In genomic region chr11:10540915-10541591, GRCh38 we compare ENCODE assay signal across 8 cellular contexts. TPM values are rescaled to one million over a fixed set of nuclear protein-coding genes. Genes with fewer than 3 reads are reported as not detected.
DNase-seq lines count a peak whose midpoint lies in the region; TF ChIP-seq lines count a peak whose summit lies in the region.

Gene RNF141 (minus strand): TSS chr11:10541187. CDS start chr11:10534158, 7,029 bp downstream.

- no peaks in the 10 kb centered on the region; a peak in 1 of 5 replicates for H3K9me3 Mint-ChIP-seq in H9

- no peak within 1 kb of the TSS for H3T11ph ChIP-seq in H9 (ENCODE audit: low read length)

- H3K4me3 ChIP-seq in neuronal stem cell (ENCODE audit: low read length in 2 of 2): peak within 1 kb of the TSS; percentile 62 to 93

- H3K4ac ChIP-seq in H9 (ENCODE audit: low read depth, low read length) (no peak within 1 kb of the TSS), neuronal stem cell (ENCODE audit: low read length) (no peak within 1 kb of the TSS)

- no peak within 1 kb of the TSS for H4K5ac ChIP-seq in H9 (ENCODE audit: insufficient read length, low read depth, low read length)

- no peak within 1 kb of the TSS for H4K8ac ChIP-seq in H9 (replicated peaks; ENCODE audit: insufficient read length, low read depth, low read length)
- no peak within 1 kb of the TSS for H4K8ac ChIP-seq in neuronal stem cell (ENCODE audit: low read depth, low read length)

- H3K23ac ChIP-seq in H9 (ENCODE audit: insufficient read length, low read depth, low read length) (no peak within 1 kb of the TSS), neuronal stem cell (ENCODE audit: low read depth, low read length, poor library complexity) (peak within 1 kb of the TSS; percentile 98)

- H2BK15ac ChIP-seq in H9 (ENCODE audit: low read depth, low read length) (no peak within 1 kb of the TSS), neuronal stem cell (ENCODE audit: low read length) (peak within 1 kb of the TSS; percentile 62)

- H3K27me3 ChIP-seq in H9 (ENCODE audit: insufficient read depth, low read length) (no peaks in the 10 kb centered on the region), neuronal stem cell (ENCODE audit: control insufficient read depth in 3 of 3, insufficient read depth in 3 of 3, low read depth in 1 of 3, low read length in 3 of 3) (no peaks in the 10 kb centered on the region)

- H3K27ac Mint-ChIP-seq in H9: peak within 1 kb of the TSS in 2 of 3 experiments; percentile 82 to 92; a peak in 4 of 7 replicates

- peaks cover 7% of the 10 kb centered on the region; the same call in 1 of the 2 replicates for H3K27me3 Mint-ChIP-seq in H9 (ENCODE audit: low read depth)

- no peaks in the 10 kb centered on the region for H3K9me3 ChIP-seq in H9 (ENCODE audit: control insufficient read depth, low read depth, low read length)
- H3K9me3 ChIP-seq in neuronal stem cell (replicated peaks in 1 of 2; ENCODE audit: control insufficient read depth in 2 of 2, insufficient read depth in 1 of 2, low read depth in 1 of 2, low read length in 2 of 2): peaks cover 0 to 3% of the 10 kb centered on the region in 2 donors

- H3K18ac ChIP-seq in H9 (ENCODE audit: insufficient read length, low read depth, low read length) (peak within 1 kb of the TSS; percentile 71), neuronal stem cell (ENCODE audit: low read length) (peak within 1 kb of the TSS; percentile 89)

- DNase-seq in GDM1 (lab: John Stamatoyannopoulos, UW) (peak; percentile 90), H9 (peak; percentile 97), M059J (ENCODE audit: low read depth) (peak; percentile 94), SHP77 treated with DMSO at 0.1 percent for 48 hours (lab: John Stamatoyannopoulos, UW) (peak; percentile 74), foreskin melanocyte (peak; percentile 80), neuronal stem cell (ENCODE audit: low spot score) (peak; percentile 95), substantia nigra (lab: John Stamatoyannopoulos, UW) (peak; percentile 71 to 98 (median 92))
- peak; percentile 86 to 95 (median 88) for DNase-seq in activated naive CD4-positive, alpha-beta T cell (lab: John Stamatoyannopoulos, UW)

- H3K79me2 ChIP-seq in H9 (ENCODE audit: insufficient read depth, low read length): no peaks in the 10 kb centered on the region

- H4K91ac ChIP-seq in H9 (ENCODE audit: insufficient read length, low read depth, low read length): no peak within 1 kb of the TSS
- no peak within 1 kb of the TSS for H4K91ac ChIP-seq in neuronal stem cell (ENCODE audit: low read depth, low read length, poor library complexity)

- 0 out of 2 replicates have a peak, but pooled peaks cover 2% of the 10 kb centered on the region for H3K4me1 ChIP-seq in H9 (ENCODE audit: insufficient read depth, low read length)
- H3K4me1 ChIP-seq in neuronal stem cell (ENCODE audit: control insufficient read depth in 2 of 2, insufficient read depth in 1 of 2, low read depth in 1 of 2, low read length in 2 of 2): peaks cover 0 to 3% of the 10 kb centered on the region in 2 donors

- H3K36me3 ChIP-seq in neuronal stem cell (replicated peaks in 1 of 2; ENCODE audit: control insufficient read depth in 2 of 2, insufficient read depth in 2 of 2, low read length in 2 of 2): no peaks in the 10 kb centered on the region

- H3K4me2 ChIP-seq in H9 (ENCODE audit: insufficient read depth, insufficient read length, low read length): peak within 1 kb of the TSS; percentile 91
- peak within 1 kb of the TSS; percentile 75 for H3K4me2 ChIP-seq in neuronal stem cell (ENCODE audit: insufficient read depth, low read length, poor library complexity, severe bottlenecking)

- H2BK20ac ChIP-seq in H9 (ENCODE audit: low read depth, low read length, poor library complexity, severe bottlenecking): no peak within 1 kb of the TSS

- no peak within 1 kb of the TSS for H3K27ac ChIP-seq in H9 (ENCODE audit: insufficient read length, low read depth, low read length)
- H3K27ac ChIP-seq in neuronal stem cell (replicated peaks; ENCODE audit: low read length): peak within 1 kb of the TSS; percentile 51
- peak within 1 kb of the TSS; percentile 83 for H3K27ac ChIP-seq in substantia nigra (ENCODE audit: low read depth, low read length, poor library complexity, severe bottlenecking)

- no peaks in the 10 kb centered on the region for H4K20me1 ChIP-seq in H9 (ENCODE audit: control insufficient read depth, insufficient read depth, insufficient read length)

- peak within 1 kb of the TSS; percentile 88 to 92 for H3K4me3 Mint-ChIP-seq in H9

- H3K56ac ChIP-seq in H9 (ENCODE audit: insufficient read length, low read depth, low read length): no peak within 1 kb of the TSS

- H2AK5ac ChIP-seq in H9 (ENCODE audit: insufficient read length, low read length) (no peak within 1 kb of the TSS), neuronal stem cell (ENCODE audit: low read depth, low read length) (no peak within 1 kb of the TSS)

- peaks cover 6% of the 10 kb centered on the region for H3K23me2 ChIP-seq in H9 (ENCODE audit: insufficient read length, low read depth, low read length, poor library complexity, severe bottlenecking)

- H3K79me1 ChIP-seq in H9 (ENCODE audit: insufficient read depth, low read depth, low read length, poor library complexity, severe bottlenecking): no peaks in the 10 kb centered on the region
- H3K79me1 ChIP-seq in neuronal stem cell (ENCODE audit: low read depth, low read length): peaks cover 4% of the 10 kb centered on the region

- peaks cover 11 to 12% of the 10 kb centered on the region in 2 experiments for H3K4me1 Mint-ChIP-seq in H9

- TF ChIP-seq CTCF in H9 (conservative IDR thresholded peaks at IDR 0.05): peak; percentile 86

- peak within 1 kb of the TSS; percentile 59; the same call in 1 of the 2 replicates for H3K14ac ChIP-seq in H9 (ENCODE audit: insufficient read depth, low read length)
- H3K14ac ChIP-seq in neuronal stem cell (ENCODE audit: low read length): no peak within 1 kb of the TSS

- H3K9ac ChIP-seq in H9 (ENCODE audit: extremely low read depth, insufficient read length, low read length): peak within 1 kb of the TSS; percentile 69
- H3K9ac ChIP-seq in neuronal stem cell (ENCODE audit: low read depth, low read length, poor library complexity): peak within 1 kb of the TSS; percentile 78

- H2BK120ac ChIP-seq in H9 (ENCODE audit: low read depth, low read length, poor library complexity, severe bottlenecking) (no peak within 1 kb of the TSS), neuronal stem cell (ENCODE audit: low read depth, low read length) (no peak within 1 kb of the TSS)

- H2AFZ ChIP-seq in H9 (ENCODE audit: low read length): peak within 1 kb of the TSS; percentile 50
- peak within 1 kb of the TSS; percentile 86 for H2AFZ ChIP-seq in neuronal stem cell (ENCODE audit: low read length)

- no peaks in the 10 kb centered on the region for H3K36me3 Mint-ChIP-seq in H9 (ENCODE audit: insufficient read depth in 1 of 3, low read depth in 3 of 3)

- no peak within 1 kb of the TSS for H2BK5ac ChIP-seq in H9 (ENCODE audit: insufficient read length, low read length)
- H2BK5ac ChIP-seq in neuronal stem cell (ENCODE audit: low read length): no peak within 1 kb of the TSS

- H2BK12ac ChIP-seq in H9 (ENCODE audit: insufficient read length, low read depth, low read length) (no peak within 1 kb of the TSS), neuronal stem cell (ENCODE audit: low read length) (no peak within 1 kb of the TSS)

- WGBS in H9 (ENCODE audit: extremely low coverage, insufficient read length, low lambda C conversion rate): no CpG with 5 or more reads among the region's 54 CpGs
- no CpG with 5 or more reads among the region's 54 CpGs for WGBS in neuronal stem cell (ENCODE audit: extremely low coverage in 2 of 2, insufficient read length in 2 of 2, insufficient replicate concordance in 1 of 2), 2 donors

RNA-seq across cellular contexts. Expression of gene RNF141, which starts in this region (rescaled TPM):
- 23.7 and 24.7 TPM in 2 replicates for total RNA-seq in H9 (2021)
- 31.2 and 31.4 TPM in 2 replicates for total RNA-seq in M059J (2014; rRNA removed; shearing (Covaris generic))
- polyA plus RNA-seq in neuronal stem cell (2013, experiment 1 of 2): 27.1 TPM
- polyA plus RNA-seq in neuronal stem cell (2013, experiment 2 of 2): 26.4 TPM
